ENCODE assay signal across 8 cellular contexts in genomic region chr10:29506324-29506900, GRCh38.
DNase-seq lines count a peak whose midpoint lies in the region; ATAC-seq, FAIRE-seq and TF ChIP-seq lines count a peak whose summit lies in the region.
"Not testable (repeated sequence)": the region's sequence is repeated elsewhere in the genome, so short reads cannot be mapped to it uniquely, and the experiment has no call there.

No MANE protein-coding gene starts in this region.

- BruUV-seq in GM12878 (replicated peaks; lab: Mats Ljungman, UMichigan), result not testable (repeated sequence)

- WGBS in GM12878 (ENCODE audit: insufficient coverage, insufficient replicate concordance, low lambda C conversion rate, missing lambda C conversion rate), result 51% methylated on average over 2 of the region's 11 CpGs
- WGBS in gastroesophageal sphincter (ENCODE audit: low coverage in 1 of 2), 2 donors, result 68 to 85% methylated on average over 2 to 4 of the region's 11 CpGs

- ATAC-seq in HG02571 (IDR thresholded peaks at IDR 0.05; ENCODE audit: unreplicated experiment) (peak; percentile 56), GM12878 (peak; percentile 87)
- peak; percentile 42 for ATAC-seq in activated CD8-positive, alpha-beta T cell treated with anti-CD3 and anti-CD28 coated beads for 36 hours
- ATAC-seq in gastroesophageal sphincter, result not testable (repeated sequence)
- ATAC-seq in stimulated activated effector memory CD8-positive, alpha-beta T cell treated with anti-CD3 and anti-CD28 coated beads, Interleukin-12 subunit alpha, Interleukin-12 subunit beta, amount 100 ng/mL, for 72 hours, result peak; percentile 98

- not testable (repeated sequence) for H3K27me3 ChIP-seq in GM12878 (replicated peaks in 1 of 2; ENCODE audit: control insufficient read depth in 2 of 2, insufficient read depth in 2 of 2, low read length in 1 of 2); gastroesophageal sphincter

- peak; percentile 40 for DNase-seq in ELF-1 (ENCODE audit: low read depth, low spot score)
- not testable (repeated sequence) for DNase-seq in activated CD8-positive, alpha-beta T cell treated with anti-CD3 and anti-CD28 coated beads for 36 hours; GM12878 (ENCODE audit: low read depth, low spot score); progenitor cell of endocrine pancreas (ENCODE audit: low spot score, unreplicated experiment); stimulated activated effector memory CD8-positive, alpha-beta T cell treated with anti-CD3 and anti-CD28 coated beads, Interleukin-12 subunit alpha, Interleukin-12 subunit beta, amount 100 ng/mL, for 72 hours (ENCODE audit: low spot score in 2 of 2)
- DNase-seq in islet precursor cell, result peak; percentile 66

- H3K79me2 ChIP-seq in GM12878 (ENCODE audit: control insufficient read depth, insufficient read depth, low read length), result not testable (repeated sequence)

- intact Hi-C loops in activated CD8-positive, alpha-beta T cell treated with anti-CD3 and anti-CD28 coated beads for 36 hours (cut with micrococcal nuclease); GM12878 (cut with micrococcal nuclease; ENCODE audit: unreplicated experiment): not testable (repeated sequence)

- H3K27ac Mint-ChIP-seq in activated CD8-positive, alpha-beta T cell treated with anti-CD3 and anti-CD28 coated beads for 36 hours, result not testable (repeated sequence)
- H3K27ac Mint-ChIP-seq in progenitor cell of endocrine pancreas, result peak overlapping the region; percentile 67
- peak overlapping the region; percentile 60 for H3K27ac Mint-ChIP-seq in stimulated activated effector memory CD8-positive, alpha-beta T cell treated with anti-CD3 and anti-CD28 coated beads, Interleukin-12 subunit alpha, Interleukin-12 subunit beta, amount 100 ng/mL, for 72 hours

- H3K27ac ChIP-seq in GM12878 (ENCODE audit: control insufficient read depth, insufficient read depth), result not testable (repeated sequence)
- H3K27ac ChIP-seq in gastroesophageal sphincter, result peak overlapping the region in 3 of 4 donors; percentile 25 to 52 (median 26)

- POLR2A ChIA-PET in activated CD8-positive, alpha-beta T cell treated with anti-CD3 and anti-CD28 coated beads for 36 hours (lab: Charles Lee), result not testable (repeated sequence)
- POLR2A ChIA-PET in GM12878 (lab: Charles Lee), result interaction anchor here (0.5 kb wide), 1 partner anchor 106 kb away, joined by 5 read pairs; no protein-coding TSS in a partner anchor

- H3K4me2 ChIP-seq in GM12878 (ENCODE audit: control insufficient read depth, insufficient read depth), result not testable (repeated sequence)

- not testable (repeated sequence) for H3K4me3 Mint-ChIP-seq in activated CD8-positive, alpha-beta T cell treated with anti-CD3 and anti-CD28 coated beads for 36 hours; progenitor cell of endocrine pancreas (ENCODE audit: low read depth); stimulated activated effector memory CD8-positive, alpha-beta T cell treated with anti-CD3 and anti-CD28 coated beads, Interleukin-12 subunit alpha, Interleukin-12 subunit beta, amount 100 ng/mL, for 72 hours

- H3K4me1 ChIP-seq in GM12878 (ENCODE audit: control insufficient read depth, insufficient read depth, low read length), result not testable (repeated sequence)
- peaks cover 0 to 43% (median 3%) of the 10 kb centered on the region in 3 donors for H3K4me1 ChIP-seq in gastroesophageal sphincter

- not testable (repeated sequence) for TF ChIP-seq RAD21 in GM12878 (IDR thresholded peaks at IDR 0.05; ENCODE audit: insufficient read depth, low read depth, low read length)

- not testable (repeated sequence) for H4K20me1 ChIP-seq in GM12878 (ENCODE audit: control insufficient read depth, insufficient read depth)

- not testable (repeated sequence) for H3K4me3 ChIP-seq in GM12878, gastroesophageal sphincter

- peak; percentile 89 for FAIRE-seq in GM12878 (lab: Jason Lieb, UNC)

- RAD21 ChIA-PET in GM12878 (lab: Charles Lee; ENCODE audit: unreplicated experiment), result not testable (repeated sequence)

- TF ChIP-seq EP300 in GM12878 (IDR thresholded peaks at IDR 0.05; ENCODE audit: borderline replicate concordance in 1 of 2, control insufficient read depth in 1 of 2, low read depth in 2 of 2, low read length in 2 of 2); gastroesophageal sphincter (IDR thresholded peaks at IDR 0.05): not testable (repeated sequence)

- H3K9me3 Mint-ChIP-seq in activated CD8-positive, alpha-beta T cell treated with anti-CD3 and anti-CD28 coated beads for 36 hours; progenitor cell of endocrine pancreas (ENCODE audit: low read depth); stimulated activated effector memory CD8-positive, alpha-beta T cell treated with anti-CD3 and anti-CD28 coated beads, Interleukin-12 subunit alpha, Interleukin-12 subunit beta, amount 100 ng/mL, for 72 hours: not testable (repeated sequence)

- SMC1A ChIA-PET in GM12878 (lab: Charles Lee; ENCODE audit: uncharacterized antibody, unreplicated experiment), result not testable (repeated sequence)

- H3K27me3 Mint-ChIP-seq in activated CD8-positive, alpha-beta T cell treated with anti-CD3 and anti-CD28 coated beads for 36 hours; progenitor cell of endocrine pancreas: not testable (repeated sequence)

- not testable (repeated sequence) for H3K9ac ChIP-seq in GM12878 (ENCODE audit: control insufficient read depth, insufficient read depth, low read length)

- in situ Hi-C loops in GM12878 (cut with MboI), result not testable (repeated sequence)

- TF ChIP-seq CTCF in activated CD8-positive, alpha-beta T cell treated with anti-CD3 and anti-CD28 coated beads for 36 hours (IDR thresholded peaks at IDR 0.05); GM12878 (IDR thresholded peaks at IDR 0.05 in 2 of 3, conservative IDR thresholded peaks at IDR 0.05 in 1 of 3; ENCODE audit: control insufficient read depth in 2 of 3, extremely low read depth in 1 of 3, insufficient read depth in 1 of 3, low read depth in 3 of 3, low read length in 3 of 3); gastroesophageal sphincter (IDR thresholded peaks at IDR 0.05); progenitor cell of endocrine pancreas (IDR thresholded peaks at IDR 0.05; ENCODE audit: unreplicated experiment): not testable (repeated sequence)

- TF ChIP-seq POLR2A in GM12878 (IDR thresholded peaks at IDR 0.05; ENCODE audit: low read depth, low read length); gastroesophageal sphincter (IDR thresholded peaks at IDR 0.05): not testable (repeated sequence)

- not testable (repeated sequence) for H3K36me3 ChIP-seq in GM12878 (ENCODE audit: control insufficient read depth in 2 of 2, insufficient read depth in 2 of 2, low read length in 1 of 2)
- peaks cover 0 to 68% of the 10 kb centered on the region in 2 donors for H3K36me3 ChIP-seq in gastroesophageal sphincter

- not testable (repeated sequence) for H3K4me1 Mint-ChIP-seq in activated CD8-positive, alpha-beta T cell treated with anti-CD3 and anti-CD28 coated beads for 36 hours (ENCODE audit: low read depth); progenitor cell of endocrine pancreas (ENCODE audit: low read depth); stimulated activated effector memory CD8-positive, alpha-beta T cell treated with anti-CD3 and anti-CD28 coated beads, Interleukin-12 subunit alpha, Interleukin-12 subunit beta, amount 100 ng/mL, for 72 hours

- CTCF ChIA-PET in activated CD8-positive, alpha-beta T cell treated with anti-CD3 and anti-CD28 coated beads for 36 hours (lab: Charles Lee), result not testable (repeated sequence)
- CTCF ChIA-PET in GM12878 (lab: Yijun Ruan, JAX), result interaction anchor here (1.7 kb wide), 1 partner anchor 11 kb away, joined by 3 read pairs; no protein-coding TSS in a partner anchor

- H3K36me3 Mint-ChIP-seq in activated CD8-positive, alpha-beta T cell treated with anti-CD3 and anti-CD28 coated beads for 36 hours (ENCODE audit: low read depth); stimulated activated effector memory CD8-positive, alpha-beta T cell treated with anti-CD3 and anti-CD28 coated beads, Interleukin-12 subunit alpha, Interleukin-12 subunit beta, amount 100 ng/mL, for 72 hours: not testable (repeated sequence)
- H3K36me3 Mint-ChIP-seq in progenitor cell of endocrine pancreas (ENCODE audit: insufficient read depth), result peaks cover 25% of the 10 kb centered on the region

- not testable (repeated sequence) for H3K9me3 ChIP-seq in GM12878 (replicated peaks; ENCODE audit: control insufficient read depth, insufficient read depth, low read length); gastroesophageal sphincter

- H2AFZ ChIP-seq in GM12878 (ENCODE audit: control insufficient read depth, low read depth, low read length), result not testable (repeated sequence)
